In the genomic region with DNA sequence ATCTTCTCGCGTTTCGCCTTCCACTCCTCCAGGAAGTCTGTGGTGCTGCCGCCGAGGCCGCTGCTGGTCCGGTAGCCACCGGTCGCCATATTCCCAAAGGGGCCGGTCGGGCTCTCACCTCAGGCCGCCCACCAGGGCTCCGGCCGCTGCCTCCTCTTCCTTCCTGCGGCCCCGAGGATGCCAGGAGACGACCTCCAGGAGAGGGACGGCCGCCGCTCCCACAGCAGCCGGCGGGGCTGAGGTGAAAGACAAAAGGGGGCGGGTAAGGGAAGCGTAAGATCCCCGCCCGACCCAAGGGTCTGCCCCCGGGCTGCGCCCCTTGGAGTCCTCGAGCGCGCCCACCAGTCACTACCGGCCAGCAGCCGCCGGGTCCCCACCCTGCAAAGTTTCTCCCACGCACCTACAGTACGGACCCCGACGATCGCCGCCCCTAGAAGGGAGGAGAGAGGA, we compare ENCODE assay signal across 8 cellular contexts. TPM values are rescaled to one million over a fixed set of nuclear protein-coding genes. Genes with fewer than 3 reads are reported as not detected.
DNase-seq lines count a peak whose midpoint lies in the region; ATAC-seq, FAIRE-seq and TF ChIP-seq lines count a peak whose summit lies in the region.

No MANE protein-coding gene starts in this region.

- peaks cover 8% of the 10 kb centered on the region for H3K79me1 ChIP-seq in mesenchymal stem cell (replicated peaks; ENCODE audit: low read length, poor library complexity, severe bottlenecking)

- H3K27me3 ChIP-seq in bronchial epithelial cell (ENCODE audit: control insufficient read depth, insufficient read depth, low read length) (no peaks in the 10 kb centered on the region), mesenchymal stem cell (ENCODE audit: control insufficient read depth in 1 of 2, insufficient read depth in 1 of 2, low read length in 2 of 2) (no peaks in the 10 kb centered on the region)

- peak overlapping the region in 1 of 2 experiments; percentile 16 for H2BK12ac ChIP-seq in mesenchymal stem cell (ENCODE audit: low read length in 2 of 2)

- H3K4me3 ChIP-seq in HFF-Myc (replicated peaks; ENCODE audit: low read depth, low read length) (peak overlapping the region; percentile 83), bronchial epithelial cell (ENCODE audit: low read depth, low read length) (peak overlapping the region; percentile 90), mesenchymal stem cell (ENCODE audit: insufficient read depth in 1 of 2, low read depth in 1 of 2, low read length in 2 of 2) (peak overlapping the region; percentile 79 to 85), urinary bladder (ENCODE audit: low read depth, low read length) (peak overlapping the region; percentile 92)

- H3K36me3 ChIP-seq in bronchial epithelial cell (ENCODE audit: control insufficient read depth, insufficient read depth, low read length) (no peaks in the 10 kb centered on the region), mesenchymal stem cell (ENCODE audit: control insufficient read depth in 1 of 2, insufficient read depth in 2 of 2, low read depth in 1 of 2, low read length in 2 of 2) (peaks cover 0 to 4% of the 10 kb centered on the region in 2 experiments), urinary bladder (ENCODE audit: insufficient read depth) (no peaks in the 10 kb centered on the region)

- H2AFZ ChIP-seq in mesenchymal stem cell (ENCODE audit: low read depth, low read length): peak overlapping the region; percentile 86

- H3K27ac ChIP-seq in mesenchymal stem cell (ENCODE audit: low read length, poor library complexity, severe bottlenecking) (peak overlapping the region; percentile 86), urinary bladder (ENCODE audit: low read depth) (peak overlapping the region; percentile 84)

- peak overlapping the region; percentile 73 for H2BK5ac ChIP-seq in mesenchymal stem cell (ENCODE audit: low read depth, low read length, poor library complexity, severe bottlenecking)

- H3K4me1 ChIP-seq in mesenchymal stem cell (ENCODE audit: control insufficient read depth, insufficient read depth, low read depth, low read length): no peaks in the 10 kb centered on the region
- H3K4me1 ChIP-seq in urinary bladder (ENCODE audit: insufficient read depth): no peaks in the 10 kb centered on the region

- ATAC-seq in Right ventricle myocardium superior (ENCODE audit: poor library complexity) (peak; percentile 25), Right ventricle myocardium inferior (no peak)

- peak overlapping the region in 1 of 2 experiments; percentile 94 for H3K23ac ChIP-seq in mesenchymal stem cell (ENCODE audit: low read length in 2 of 2)

- intact Hi-C loops in Right ventricle myocardium superior (cut with DNase I): no loop called here
- intact Hi-C loops in Right ventricle myocardium inferior (cut with DNase I): loop anchor here (2.0 to 5.0 kb wide), 2 partner anchors 131 to 497 kb away; no protein-coding TSS in a partner anchor

- peak overlapping the region; percentile 64 for H3K4me2 ChIP-seq in mesenchymal stem cell (ENCODE audit: low read length, poor library complexity, severe bottlenecking)

- peak overlapping the region in 1 of 2 experiments; percentile 79 for H3K14ac ChIP-seq in mesenchymal stem cell (ENCODE audit: low read length in 2 of 2)

- FAIRE-seq in bronchial epithelial cell (lab: Jason Lieb, UNC): no peak

- peak overlapping the region; percentile 98 for H2BK120ac ChIP-seq in mesenchymal stem cell (ENCODE audit: low read depth, low read length)

- peak overlapping the region in 1 of 2 experiments; percentile 19 for H3K4ac ChIP-seq in mesenchymal stem cell (ENCODE audit: low read depth in 1 of 2, low read length in 2 of 2)

- no peak overlapping the region for H2AK5ac ChIP-seq in mesenchymal stem cell (ENCODE audit: low read length, severe bottlenecking)

- H3K9me3 ChIP-seq in mesenchymal stem cell (ENCODE audit: control insufficient read depth, low read length): no peaks in the 10 kb centered on the region

- DNase-seq in Right ventricle myocardium superior (peak; percentile 50), Right ventricle myocardium inferior (ENCODE audit: missing footprints) (no peak), HFF-Myc (ENCODE audit: extremely low read depth, low read depth) (no peak), NCI-H226 (peak; percentile 85), bronchial epithelial cell (ENCODE audit: low read depth) (no peak), mesenchymal stem cell (peak; percentile 61), NCI-H446 treated with DMSO at 0.1 percent for 48 hours (lab: John Stamatoyannopoulos, UW) (no peak)

- H4K8ac ChIP-seq in mesenchymal stem cell (ENCODE audit: low read length): peak overlapping the region; percentile 85

- peak overlapping the region; percentile 94 for H2BK15ac ChIP-seq in mesenchymal stem cell (ENCODE audit: low read depth, poor library complexity, severe bottlenecking)

- under 1% methylated on average over 30 of the region's 40 CpGs for WGBS in mesenchymal stem cell
- 1% methylated on average over 40 of the region's 40 CpGs for WGBS in urinary bladder

- peak overlapping the region; percentile 75 to 90 for H3K18ac ChIP-seq in mesenchymal stem cell (ENCODE audit: low read depth in 1 of 2, low read length in 2 of 2)

- TF ChIP-seq CTCF in HFF-Myc (IDR thresholded peaks at IDR 0.05; ENCODE audit: low read depth, low read length, missing control alignments) (no peak), bronchial epithelial cell (IDR thresholded peaks at IDR 0.05; ENCODE audit: insufficient read depth, low read length, severe bottlenecking) (no peak)

- peak overlapping the region; percentile 83 for H4K91ac ChIP-seq in mesenchymal stem cell (ENCODE audit: low read length)

- peak overlapping the region; percentile 79 for H3K9ac ChIP-seq in mesenchymal stem cell (ENCODE audit: low read length)

RNA-seq across cellular contexts. Expression of a gene that starts 0.6 kb away (rescaled TPM):
- 7.2 TPM for total RNA-seq in Right ventricle myocardium superior
- total RNA-seq in Right ventricle myocardium inferior: 11.8 TPM
- 69.2 and 100 TPM in 2 replicates for total RNA-seq in bronchial epithelial cell
- polyA plus RNA-seq in mesenchymal stem cell (2013, experiment 1 of 2): 15.1 TPM
- 15.9 TPM for polyA plus RNA-seq in mesenchymal stem cell (2013, experiment 2 of 2)
- 117 TPM for total RNA-seq in urinary bladder
- polyA plus RNA-seq in urinary bladder: 26.3 TPM

Comparison
In these comparisons a context has a peak if more than half of its experiments do, and no peak if none do; other contexts are left out.
1. DNase-seq: peak in Right ventricle myocardium superior (single experiment), NCI-H226 (single experiment) and mesenchymal stem cell (single experiment); none in Right ventricle myocardium inferior (single experiment), HFF-Myc (single experiment), bronchial epithelial cell (single experiment) and NCI-H446 treated with DMSO at 0.1 percent for 48 hours (single experiment).
2. Peak in every context shown above with its lines, with median percentiles within 50 percentile points of each other: H3K4me3 ChIP-seq.